In the genomic region with DNA sequence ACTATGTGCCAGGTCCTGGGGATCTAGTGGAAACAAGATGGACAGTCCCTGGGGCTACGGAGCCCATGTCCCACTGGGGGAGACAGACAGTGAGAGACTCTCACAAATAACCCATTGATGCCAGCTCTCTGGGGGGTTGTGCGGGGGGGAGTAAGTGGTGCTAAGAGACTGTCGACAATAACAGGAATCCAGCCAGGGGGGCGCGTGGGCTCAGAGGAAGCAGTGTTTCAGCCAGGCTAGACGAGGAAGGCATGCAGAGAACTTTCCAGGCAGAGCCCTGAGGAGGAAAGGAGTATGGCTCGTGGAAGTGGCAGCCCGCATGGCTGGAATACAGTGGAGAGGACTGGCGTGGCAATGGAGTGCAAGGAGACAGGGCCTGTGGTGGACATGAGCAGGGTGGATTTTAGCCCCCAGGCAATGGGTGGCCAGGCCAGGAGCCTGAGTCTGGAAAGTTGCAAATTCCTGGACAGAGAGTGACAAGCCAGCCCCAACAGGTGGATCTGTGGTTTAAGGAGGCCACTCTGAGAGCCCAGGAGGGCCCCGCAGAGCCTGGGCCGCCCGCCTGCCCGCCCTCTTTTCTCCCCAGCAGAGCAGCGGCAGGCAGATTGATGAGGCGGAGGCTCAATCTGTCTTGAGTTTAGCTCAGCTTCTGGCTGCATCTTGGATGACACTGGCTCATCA, we compare ENCODE assay signal across 23 cellular contexts. TPM values are rescaled to one million over a fixed set of nuclear protein-coding genes. Genes with fewer than 3 reads are reported as not detected.
DNase-seq lines count a peak whose midpoint lies in the region; ATAC-seq and TF ChIP-seq lines count a peak whose summit lies in the region.
"Had no signal": no experiment of that assay in that cellular context is flagged by ENCODE, and none has a peak within 500 bp of the region (broad histone marks: within the 10 kb centered on the region; RNA-seq: fewer than 3 reads in every experiment).

No MANE protein-coding gene starts in this region.

- CTCF ChIA-PET in T-cell (lab: Charles Lee) = no interaction called here

- H3K36me3 Mint-ChIP-seq in brain (no peaks in the 10 kb centered on the region), T-cell (no peaks in the 10 kb centered on the region)
- H3K36me3 Mint-ChIP-seq in naive thymus-derived CD8-positive, alpha-beta T cell = no peaks in the 10 kb centered on the region
- H3K36me3 Mint-ChIP-seq: CD14-positive monocyte had no signal

- no peak for ATAC-seq in naive thymus-derived CD8-positive, alpha-beta T cell
- ATAC-seq in T-cell (replicated peaks in 1 of 4) (no peak), GM18511 (IDR thresholded peaks at IDR 0.05; ENCODE audit: unreplicated experiment) (no peak)
- ATAC-seq: activated CD4-positive, alpha-beta T cell treated with anti-CD3 and anti-CD28 coated beads for 36 hours; lower lobe of right lung; psoas muscle had no signal

- peak; percentile 61 for DNase-seq in Ammon's horn (ENCODE audit: low spot score)
- peak; percentile 65 for DNase-seq in H7
- DNase-seq in naive thymus-derived CD8-positive, alpha-beta T cell = peak in 1 of 10 donors; percentile 33
- no peak for DNase-seq in T-cell
- DNase-seq in GM03348 (ENCODE audit: low spot score) = no peak
- DNase-seq: activated CD4-positive, alpha-beta T cell treated with anti-CD3 and anti-CD28 coated beads for 36 hours; activated naive CD4-positive, alpha-beta T cell; activated T-cell treated with anti-CD3 and anti-CD28 coated beads, Interleukin-2, amount 50 U/mL, for 24 hours; amniotic stem cell; KBM-7; kidney; lower lobe of right lung; MM.1S; NCI-H1436; NCI-H526; Peyer's patch; psoas muscle had no signal

- peaks cover 2% of the 10 kb centered on the region; the same call in 1 of the 2 replicates for H3K27me3 ChIP-seq in H7 (ENCODE audit: control insufficient read depth, insufficient read depth, low read length)
- H3K27me3 ChIP-seq: cardiac muscle cell, Peyer's patch had no signal

- H3K27me3 Mint-ChIP-seq in brain = peaks cover 8% of the 10 kb centered on the region
- peaks cover 0 to under 1% (median 0%) of the 10 kb centered on the region in 5 donors for H3K27me3 Mint-ChIP-seq in naive thymus-derived CD8-positive, alpha-beta T cell
- no peaks in the 10 kb centered on the region for H3K27me3 Mint-ChIP-seq in T-cell
- H3K27me3 Mint-ChIP-seq: activated CD4-positive, alpha-beta T cell treated with anti-CD3 and anti-CD28 coated beads for 36 hours; activated T-cell treated with anti-CD3 and anti-CD28 coated beads, Interleukin-2, amount 50 U/mL, for 24 hours had no signal

- no peaks in the 10 kb centered on the region for H3K36me3 ChIP-seq in H7 (replicated peaks; ENCODE audit: control insufficient read depth, insufficient read depth, low read length)
- H3K36me3 ChIP-seq: cardiac muscle cell, lower lobe of right lung, neutrophil, Peyer's patch had no signal

- H3K27ac Mint-ChIP-seq in brain = peak overlapping the region; percentile 48 to 95 (median 94)
- H3K27ac Mint-ChIP-seq in naive thymus-derived CD8-positive, alpha-beta T cell = peak overlapping the region; percentile 43 to 92 (median 87)
- peak overlapping the region in 1 of 2 donors; percentile 52 for H3K27ac Mint-ChIP-seq in T-cell
- H3K27ac Mint-ChIP-seq: activated CD4-positive, alpha-beta T cell treated with anti-CD3 and anti-CD28 coated beads for 36 hours; activated T-cell treated with anti-CD3 and anti-CD28 coated beads, Interleukin-2, amount 50 U/mL, for 24 hours; CD14-positive monocyte had no signal

- no peaks in the 10 kb centered on the region for H3K9me3 Mint-ChIP-seq in brain
- no peaks in the 10 kb centered on the region for H3K9me3 Mint-ChIP-seq in naive thymus-derived CD8-positive, alpha-beta T cell
- no peaks in the 10 kb centered on the region for H3K9me3 Mint-ChIP-seq in T-cell
- H3K9me3 Mint-ChIP-seq: activated T-cell treated with anti-CD3 and anti-CD28 coated beads, Interleukin-2, amount 50 U/mL, for 24 hours had no signal

- POLR2A ChIA-PET in naive thymus-derived CD8-positive, alpha-beta T cell (lab: Charles Lee) = interaction anchor here (0.6 to 4.6 kb wide), 3 partner anchors 12 to 91 kb away, joined by 3 to 37 read pairs (median 30); no protein-coding TSS in a partner anchor
- POLR2A ChIA-PET in T-cell (lab: Charles Lee) = no interaction called here

- no peak overlapping the region for H3K4me3 ChIP-seq in H7 (ENCODE audit: insufficient read depth, low read depth, low read length)
- H3K4me3 ChIP-seq: cardiac muscle cell, coronary artery, lower lobe of right lung, Peyer's patch, psoas muscle had no signal

- no peak for TF ChIP-seq CTCF in brain (conservative IDR thresholded peaks at IDR 0.05)

- H3K4me1 Mint-ChIP-seq in brain (peaks cover 82% of the 10 kb centered on the region), T-cell (peaks cover 57 to 74% (median 58%) of the 10 kb centered on the region in 3 donors)
- peaks cover 49 to 79% (median 66%) of the 10 kb centered on the region in 4 donors for H3K4me1 Mint-ChIP-seq in naive thymus-derived CD8-positive, alpha-beta T cell

- peak overlapping the region; percentile 30 to 64 (median 43) for H3K4me3 Mint-ChIP-seq in brain
- peak overlapping the region in 8 of 10 donors; percentile 47 to 79 (median 69) for H3K4me3 Mint-ChIP-seq in naive thymus-derived CD8-positive, alpha-beta T cell
- H3K4me3 Mint-ChIP-seq in T-cell = no peak overlapping the region
- H3K4me3 Mint-ChIP-seq: activated CD4-positive, alpha-beta T cell treated with anti-CD3 and anti-CD28 coated beads for 36 hours; activated T-cell treated with anti-CD3 and anti-CD28 coated beads, Interleukin-2, amount 50 U/mL, for 24 hours; CD14-positive monocyte had no signal

RNA-seq across cellular contexts. Expression of a gene that starts 40.0 kb away (rescaled TPM):
- 39.8 and 56.4 TPM in 2 replicates for total RNA-seq in H7 (2014; rRNA removed; shearing (Covaris generic))
- polyA plus RNA-seq in brain (ENCODE audit: insufficient read depth, low read depth, low replicate concordance) = 19.3 TPM
- 100 to 1,000 TPM in 1 of 2 experiments, 10 to 100 TPM in 1; 98.2 to 109 TPM for total RNA-seq in naive thymus-derived CD8-positive, alpha-beta T cell
- 1 to 10 TPM; 1.3 to 3.4 (median 2.4) TPM for polyA plus RNA-seq in naive thymus-derived CD8-positive, alpha-beta T cell
- 10 to 100 TPM; 84.2 to 98.8 (median 88.5) TPM for total RNA-seq in T-cell

Comparison
In these comparisons a context has a peak if more than half of its experiments do, and no peak if none do; other contexts are left out.
1. DNase-seq: peak in Ammon's horn (single experiment) and H7 (single experiment); none in T-cell (0 of 34) and GM03348 (single experiment).
2. H3K4me3 Mint-ChIP-seq: peak in brain (5 of 5) and naive thymus-derived CD8-positive, alpha-beta T cell (8 of 10); none in T-cell (0 of 3).